1 cellular context compared by ENCODE assay signal in the genomic region with DNA sequence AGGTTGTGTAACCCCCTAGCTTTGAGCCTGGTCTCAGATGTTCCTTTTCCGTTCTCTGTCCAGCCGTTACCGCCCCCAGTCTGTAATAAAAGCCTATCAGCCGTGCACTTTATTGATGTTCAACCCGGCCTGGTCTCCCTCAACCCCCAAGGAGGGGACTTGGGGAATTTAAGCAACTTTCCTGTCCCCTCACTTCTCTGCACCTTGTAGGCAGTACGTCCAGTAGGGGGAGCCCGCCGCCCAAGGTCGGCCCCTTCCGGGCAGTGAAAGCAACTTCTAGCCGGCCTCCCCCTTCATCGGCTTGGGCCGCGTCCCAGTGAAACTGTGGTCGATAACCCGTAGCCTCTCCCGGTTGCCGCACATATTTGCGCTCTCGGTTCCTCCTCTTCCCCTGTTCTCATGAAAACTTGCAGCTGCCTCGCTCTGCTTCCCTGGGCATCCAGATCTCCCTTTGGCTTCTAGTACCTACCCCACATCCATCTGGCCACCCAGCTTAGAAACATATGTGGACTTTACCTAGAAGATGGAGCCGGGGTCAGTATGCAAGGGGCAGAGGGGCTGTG.
TF ChIP-seq lines count a peak whose summit lies in the region.

No MANE protein-coding gene starts in this region.

TF ChIP-seq in K562, 482 proteins besides CTCF, POLR2A, EP300 and RAD21 (continued from another document):
- TF ChIP-seq, protein P1, sequence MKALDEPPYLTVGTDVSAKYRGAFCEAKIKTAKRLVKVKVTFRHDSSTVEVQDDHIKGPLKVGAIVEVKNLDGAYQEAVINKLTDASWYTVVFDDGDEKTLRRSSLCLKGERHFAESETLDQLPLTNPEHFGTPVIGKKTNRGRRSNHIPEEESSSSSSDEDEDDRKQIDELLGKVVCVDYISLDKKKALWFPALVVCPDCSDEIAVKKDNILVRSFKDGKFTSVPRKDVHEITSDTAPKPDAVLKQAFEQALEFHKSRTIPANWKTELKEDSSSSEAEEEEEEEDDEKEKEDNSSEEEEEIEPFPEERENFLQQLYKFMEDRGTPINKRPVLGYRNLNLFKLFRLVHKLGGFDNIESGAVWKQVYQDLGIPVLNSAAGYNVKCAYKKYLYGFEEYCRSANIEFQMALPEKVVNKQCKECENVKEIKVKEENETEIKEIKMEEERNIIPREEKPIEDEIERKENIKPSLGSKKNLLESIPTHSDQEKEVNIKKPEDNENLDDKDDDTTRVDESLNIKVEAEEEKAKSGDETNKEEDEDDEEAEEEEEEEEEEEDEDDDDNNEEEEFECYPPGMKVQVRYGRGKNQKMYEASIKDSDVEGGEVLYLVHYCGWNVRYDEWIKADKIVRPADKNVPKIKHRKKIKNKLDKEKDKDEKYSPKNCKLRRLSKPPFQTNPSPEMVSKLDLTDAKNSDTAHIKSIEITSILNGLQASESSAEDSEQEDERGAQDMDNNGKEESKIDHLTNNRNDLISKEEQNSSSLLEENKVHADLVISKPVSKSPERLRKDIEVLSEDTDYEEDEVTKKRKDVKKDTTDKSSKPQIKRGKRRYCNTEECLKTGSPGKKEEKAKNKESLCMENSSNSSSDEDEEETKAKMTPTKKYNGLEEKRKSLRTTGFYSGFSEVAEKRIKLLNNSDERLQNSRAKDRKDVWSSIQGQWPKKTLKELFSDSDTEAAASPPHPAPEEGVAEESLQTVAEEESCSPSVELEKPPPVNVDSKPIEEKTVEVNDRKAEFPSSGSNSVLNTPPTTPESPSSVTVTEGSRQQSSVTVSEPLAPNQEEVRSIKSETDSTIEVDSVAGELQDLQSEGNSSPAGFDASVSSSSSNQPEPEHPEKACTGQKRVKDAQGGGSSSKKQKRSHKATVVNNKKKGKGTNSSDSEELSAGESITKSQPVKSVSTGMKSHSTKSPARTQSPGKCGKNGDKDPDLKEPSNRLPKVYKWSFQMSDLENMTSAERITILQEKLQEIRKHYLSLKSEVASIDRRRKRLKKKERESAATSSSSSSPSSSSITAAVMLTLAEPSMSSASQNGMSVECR (CRISPR knock-in tag; IDR thresholded peaks at IDR 0.05), result no peak
- TF ChIP-seq, protein P2, sequence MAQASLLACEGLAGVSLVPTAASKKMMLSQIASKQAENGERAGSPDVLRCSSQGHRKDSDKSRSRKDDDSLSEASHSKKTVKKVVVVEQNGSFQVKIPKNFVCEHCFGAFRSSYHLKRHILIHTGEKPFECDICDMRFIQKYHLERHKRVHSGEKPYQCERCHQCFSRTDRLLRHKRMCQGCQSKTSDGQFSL (CRISPR knock-in tag; IDR thresholded peaks at IDR 0.05), result no peak
- TF ChIP-seq, protein P2 (tag; IDR thresholded peaks at IDR 0.05), result no peak
- TF ChIP-seq NONO (IDR thresholded peaks at IDR 0.05; ENCODE audit: low read depth in 2 of 2, low read length in 1 of 2) (no peak), MTA3 (IDR thresholded peaks at IDR 0.05; ENCODE audit: borderline replicate concordance) (0 out of 2 replicates have a peak, but pooled peaks have one; percentile 36), PHF8 (IDR thresholded peaks at IDR 0.05; ENCODE audit: borderline replicate concordance, low read length) (no peak; the same call in 1 of the 2 replicates), PHB (CRISPR knock-in tag; IDR thresholded peaks at IDR 0.05) (no peak), RB1 (IDR thresholded peaks at IDR 0.05; ENCODE audit: low read depth) (peak; percentile 28; the same call in 1 of the 2 replicates), SNRNP70 (optimal IDR thresholded peaks at IDR 0.05; ENCODE audit: low read depth, low read length) (no peak), ZSCAN29 (IDR thresholded peaks at IDR 0.05) (no peak), ZNF140 (CRISPR knock-in tag; IDR thresholded peaks at IDR 0.05) (no peak), CHCHD3 (CRISPR knock-in tag; IDR thresholded peaks at IDR 0.05) (no peak), CEBPB (tag; IDR thresholded peaks at IDR 0.05) (peak; percentile 56; the same call in 1 of the 2 replicates), SLC30A9 (CRISPR knock-in tag; IDR thresholded peaks at IDR 0.05) (no peak), ZNF354B (CRISPR knock-in tag; IDR thresholded peaks at IDR 0.05) (no peak), ETV5 (CRISPR knock-in tag; IDR thresholded peaks at IDR 0.05; ENCODE audit: low read depth) (peak; percentile 56; the same call in 1 of the 2 replicates), ARHGAP35 (IDR thresholded peaks at IDR 0.05; ENCODE audit: partially characterized antibody) (no peak)
- TF ChIP-seq, protein P3, sequence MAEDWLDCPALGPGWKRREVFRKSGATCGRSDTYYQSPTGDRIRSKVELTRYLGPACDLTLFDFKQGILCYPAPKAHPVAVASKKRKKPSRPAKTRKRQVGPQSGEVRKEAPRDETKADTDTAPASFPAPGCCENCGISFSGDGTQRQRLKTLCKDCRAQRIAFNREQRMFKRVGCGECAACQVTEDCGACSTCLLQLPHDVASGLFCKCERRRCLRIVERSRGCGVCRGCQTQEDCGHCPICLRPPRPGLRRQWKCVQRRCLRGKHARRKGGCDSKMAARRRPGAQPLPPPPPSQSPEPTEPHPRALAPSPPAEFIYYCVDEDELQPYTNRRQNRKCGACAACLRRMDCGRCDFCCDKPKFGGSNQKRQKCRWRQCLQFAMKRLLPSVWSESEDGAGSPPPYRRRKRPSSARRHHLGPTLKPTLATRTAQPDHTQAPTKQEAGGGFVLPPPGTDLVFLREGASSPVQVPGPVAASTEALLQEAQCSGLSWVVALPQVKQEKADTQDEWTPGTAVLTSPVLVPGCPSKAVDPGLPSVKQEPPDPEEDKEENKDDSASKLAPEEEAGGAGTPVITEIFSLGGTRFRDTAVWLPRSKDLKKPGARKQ (CRISPR knock-in tag; IDR thresholded peaks at IDR 0.05), result no peak
- TF ChIP-seq, protein P4, sequence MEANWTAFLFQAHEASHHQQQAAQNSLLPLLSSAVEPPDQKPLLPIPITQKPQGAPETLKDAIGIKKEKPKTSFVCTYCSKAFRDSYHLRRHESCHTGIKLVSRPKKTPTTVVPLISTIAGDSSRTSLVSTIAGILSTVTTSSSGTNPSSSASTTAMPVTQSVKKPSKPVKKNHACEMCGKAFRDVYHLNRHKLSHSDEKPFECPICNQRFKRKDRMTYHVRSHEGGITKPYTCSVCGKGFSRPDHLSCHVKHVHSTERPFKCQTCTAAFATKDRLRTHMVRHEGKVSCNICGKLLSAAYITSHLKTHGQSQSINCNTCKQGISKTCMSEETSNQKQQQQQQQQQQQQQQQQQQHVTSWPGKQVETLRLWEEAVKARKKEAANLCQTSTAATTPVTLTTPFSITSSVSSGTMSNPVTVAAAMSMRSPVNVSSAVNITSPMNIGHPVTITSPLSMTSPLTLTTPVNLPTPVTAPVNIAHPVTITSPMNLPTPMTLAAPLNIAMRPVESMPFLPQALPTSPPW (CRISPR knock-in tag; IDR thresholded peaks at IDR 0.05), result peak; percentile 78
- TF ChIP-seq, protein P5, sequence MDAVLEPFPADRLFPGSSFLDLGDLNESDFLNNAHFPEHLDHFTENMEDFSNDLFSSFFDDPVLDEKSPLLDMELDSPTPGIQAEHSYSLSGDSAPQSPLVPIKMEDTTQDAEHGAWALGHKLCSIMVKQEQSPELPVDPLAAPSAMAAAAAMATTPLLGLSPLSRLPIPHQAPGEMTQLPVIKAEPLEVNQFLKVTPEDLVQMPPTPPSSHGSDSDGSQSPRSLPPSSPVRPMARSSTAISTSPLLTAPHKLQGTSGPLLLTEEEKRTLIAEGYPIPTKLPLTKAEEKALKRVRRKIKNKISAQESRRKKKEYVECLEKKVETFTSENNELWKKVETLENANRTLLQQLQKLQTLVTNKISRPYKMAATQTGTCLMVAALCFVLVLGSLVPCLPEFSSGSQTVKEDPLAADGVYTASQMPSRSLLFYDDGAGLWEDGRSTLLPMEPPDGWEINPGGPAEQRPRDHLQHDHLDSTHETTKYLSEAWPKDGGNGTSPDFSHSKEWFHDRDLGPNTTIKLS (IDR thresholded peaks at IDR 0.05; ENCODE audit: borderline replicate concordance, low read depth), result no peak
- TF ChIP-seq, protein P6, sequence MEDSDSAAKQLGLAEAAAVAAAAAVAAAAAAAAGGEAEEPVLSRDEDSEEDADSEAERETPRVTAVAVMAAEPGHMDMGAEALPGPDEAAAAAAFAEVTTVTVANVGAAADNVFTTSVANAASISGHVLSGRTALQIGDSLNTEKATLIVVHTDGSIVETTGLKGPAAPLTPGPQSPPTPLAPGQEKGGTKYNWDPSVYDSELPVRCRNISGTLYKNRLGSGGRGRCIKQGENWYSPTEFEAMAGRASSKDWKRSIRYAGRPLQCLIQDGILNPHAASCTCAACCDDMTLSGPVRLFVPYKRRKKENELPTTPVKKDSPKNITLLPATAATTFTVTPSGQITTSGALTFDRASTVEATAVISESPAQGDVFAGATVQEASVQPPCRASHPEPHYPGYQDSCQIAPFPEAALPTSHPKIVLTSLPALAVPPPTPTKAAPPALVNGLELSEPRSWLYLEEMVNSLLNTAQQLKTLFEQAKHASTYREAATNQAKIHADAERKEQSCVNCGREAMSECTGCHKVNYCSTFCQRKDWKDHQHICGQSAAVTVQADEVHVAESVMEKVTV (CRISPR knock-in tag; IDR thresholded peaks at IDR 0.05), result peak; percentile 71
